3 cellular contexts compared by ENCODE assay signal in genomic region chr18:9552616-9553015, GRCh38.
A peak's percentile ranks its signal among the peaks of the same experiment; 100 is the strongest.
TF ChIP-seq lines count a peak whose summit lies in the region.

No MANE protein-coding gene starts in this region.

TF ChIP-seq in HepG2, 621 proteins besides CTCF, POLR2A, EP300 and RAD21:
- 0 out of 2 replicates have a peak, but pooled peaks have one; percentile 38 for TF ChIP-seq ZNF770 (CRISPR knock-in tag; IDR thresholded peaks at IDR 0.05)
- TF ChIP-seq ATF4 (CRISPR knock-in tag; IDR thresholded peaks at IDR 0.05) = no peak

TF ChIP-seq in K562, 482 proteins besides CTCF, POLR2A, EP300 and RAD21 (continues in another document):
- peak; percentile 99 for TF ChIP-seq ZNF146 (CRISPR knock-in tag; IDR thresholded peaks at IDR 0.05; ENCODE audit: unreplicated experiment)
- no peak for TF ChIP-seq ZNF253 (CRISPR knock-in tag; conservative IDR thresholded peaks at IDR 0.05)
- TF ChIP-seq ZNF165 (CRISPR knock-in tag; IDR thresholded peaks at IDR 0.05; ENCODE audit: borderline replicate concordance) = no peak
- TF ChIP-seq ZNF134 (CRISPR knock-in tag; conservative IDR thresholded peaks at IDR 0.05) = no peak
- no peak for TF ChIP-seq MCM2 (IDR thresholded peaks at IDR 0.05; ENCODE audit: low read depth)
- no peak for TF ChIP-seq ZBTB7A (IDR thresholded peaks at IDR 0.05; ENCODE audit: borderline replicate concordance, control insufficient read depth, low read depth, low read length)
- peak in 1 of 2 experiments; percentile 84; a peak in 1 of 3 replicates for TF ChIP-seq CBX3 (IDR thresholded peaks at IDR 0.05; ENCODE audit: borderline replicate concordance in 1 of 2, low read length in 2 of 2)
- TF ChIP-seq ETV5 (CRISPR knock-in tag; IDR thresholded peaks at IDR 0.05; ENCODE audit: low read depth) = no peak
- no peak for TF ChIP-seq XRCC5 (IDR thresholded peaks at IDR 0.05; ENCODE audit: low read depth, low read length)
- TF ChIP-seq ESRRB (CRISPR knock-in tag; IDR thresholded peaks at IDR 0.05; ENCODE audit: borderline replicate concordance) = no peak
- TF ChIP-seq CAMTA2 (CRISPR knock-in tag; conservative IDR thresholded peaks at IDR 0.05) = no peak
- TF ChIP-seq TSHZ1 (CRISPR knock-in tag; IDR thresholded peaks at IDR 0.05) = no peak
- peak in 1 of 2 experiments; percentile 27; a peak in 1 of 4 replicates for TF ChIP-seq RCOR1 (IDR thresholded peaks at IDR 0.05; ENCODE audit: borderline replicate concordance in 1 of 2, low read depth in 2 of 2, low read length in 2 of 2)
- no peak for TF ChIP-seq CTBP1 (IDR thresholded peaks at IDR 0.05; ENCODE audit: borderline replicate concordance)
- TF ChIP-seq RBM25 (IDR thresholded peaks at IDR 0.05; ENCODE audit: low read depth, low read length, severe bottlenecking) = peak; percentile 94
- no peak for TF ChIP-seq RNF2 (IDR thresholded peaks at IDR 0.05)
- TF ChIP-seq CHAMP1 (IDR thresholded peaks at IDR 0.05) = peak; percentile 62; the same call in 1 of the 2 replicates
- TF ChIP-seq ZNF655 (CRISPR knock-in tag; IDR thresholded peaks at IDR 0.05) = no peak
- TF ChIP-seq FOXM1 (IDR thresholded peaks at IDR 0.05; ENCODE audit: low read depth) = no peak
- no peak for TF ChIP-seq FOXM1 (CRISPR knock-in tag; IDR thresholded peaks at IDR 0.05; ENCODE audit: low read depth)
- no peak for TF ChIP-seq ZC3H8 (IDR thresholded peaks at IDR 0.05)
- TF ChIP-seq CBX1 (IDR thresholded peaks at IDR 0.05; ENCODE audit: low read depth) = 0 out of 2 replicates have a peak, but pooled peaks have one; percentile 43
- no peak for TF ChIP-seq PHB2 (IDR thresholded peaks at IDR 0.05; ENCODE audit: low read depth)
- no peak for TF ChIP-seq PHF20 (IDR thresholded peaks at IDR 0.05; ENCODE audit: partially characterized antibody)
- no peak for TF ChIP-seq MYNN (IDR thresholded peaks at IDR 0.05)
- no peak for TF ChIP-seq MYNN (CRISPR knock-in tag; IDR thresholded peaks at IDR 0.05)
- no peak for TF ChIP-seq ZNF347 (CRISPR knock-in tag; IDR thresholded peaks at IDR 0.05; ENCODE audit: low read depth)

TF ChIP-seq in endothelial cell of umbilical vein, 7 proteins besides CTCF, POLR2A, EP300 and RAD21:
- TF ChIP-seq JUN (IDR thresholded peaks at IDR 0.05; ENCODE audit: borderline replicate concordance, insufficient read depth, insufficient read length, low read depth) (no peak), MAX (IDR thresholded peaks at IDR 0.05; ENCODE audit: insufficient read depth, insufficient read length) (no peak), POLR2AphosphoS5 (IDR thresholded peaks at IDR 0.05; ENCODE audit: insufficient read depth, low read depth, low read length) (no peak)
